14 cellular contexts compared by ENCODE assay signal in genomic region chr1:109653286-109653685, GRCh38. TPM values are rescaled to one million over a fixed set of nuclear protein-coding genes. Genes with fewer than 3 reads are reported as not detected.
DNase-seq lines count a peak whose midpoint lies in the region; ATAC-seq and TF ChIP-seq lines count a peak whose summit lies in the region.
"Had no signal": no experiment of that assay in that cellular context is flagged by ENCODE, and none has a peak within 500 bp of the region (broad histone marks: within the 10 kb centered on the region; RNA-seq: fewer than 3 reads in every experiment).

No MANE protein-coding gene starts in this region.

- no peaks in the 10 kb centered on the region for H3K9me3 ChIP-seq in A673 (ENCODE audit: low read depth, low read length, poor library complexity, severe bottlenecking)
- no peaks in the 10 kb centered on the region for H3K9me3 ChIP-seq in hepatocyte (ENCODE audit: low read depth)

- POLR2A ChIA-PET in A673 (lab: Charles Lee; ENCODE audit: low non-redundant PET), result no interaction called here

- H3K4me1 ChIP-seq in A673 (ENCODE audit: insufficient read depth, low read length, poor library complexity, severe bottlenecking) (peaks cover 59% of the 10 kb centered on the region), hepatocyte (ENCODE audit: insufficient read depth) (peaks cover 9% of the 10 kb centered on the region)

- H3K4me3 ChIP-seq in A673 (ENCODE audit: low read depth, low read length, poor library complexity, severe bottlenecking) (no peak overlapping the region), H7 (ENCODE audit: insufficient read depth, low read depth, low read length) (no peak overlapping the region), hepatocyte (no peak overlapping the region)
- H3K4me3 ChIP-seq: GM23338 had no signal

- TF ChIP-seq CTCF in A673 (conservative IDR thresholded peaks at IDR 0.05; ENCODE audit: low read depth, low read length) (no peak), hepatocyte (IDR thresholded peaks at IDR 0.05; ENCODE audit: poor library complexity) (no peak)

- CTCF ChIA-PET in A673 (lab: Charles Lee), result interaction anchor here (4.7 kb wide), 1 partner anchor 12 kb away, joined by 35 read pairs; no protein-coding TSS in a partner anchor

- H4K20me1 ChIP-seq in hepatocyte (ENCODE audit: insufficient read depth, poor library complexity, severe bottlenecking), result no peaks in the 10 kb centered on the region

- DNase-seq in A673 (ENCODE audit: low spot score) (peak; percentile 85), H7 (peak; percentile 1), hepatocyte (ENCODE audit: low spot score) (no peak), C1 segment of cervical spinal cord (lab: John Stamatoyannopoulos, UW) (no peak), NCI-H2196 (lab: John Stamatoyannopoulos, UW; ENCODE audit: unreplicated experiment) (no peak)
- DNase-seq: NCI-H1105 treated with DMSO at 0.1 percent for 48 hours, NCI-H187, NCI-H510A, NCI-H774 had no signal

- peaks cover 6% of the 10 kb centered on the region for H3K79me2 ChIP-seq in hepatocyte

- peak; percentile 6; the same call in 1 of the 3 replicates for ATAC-seq in SK-N-SH treated with all-trans-retinoic acid at 6 μM for 48 hours
- ATAC-seq in GM19452 (IDR thresholded peaks at IDR 0.05; ENCODE audit: unreplicated experiment), result no peak
- ATAC-seq: GM23338 had no signal

- intact Hi-C loops in A673 (cut with micrococcal nuclease; ENCODE audit: unreplicated experiment), result no loop called here

- 49% methylated on average over 2 of the region's 2 CpGs for WGBS in hepatocyte (ENCODE audit: low lambda C conversion rate, missing lambda C conversion rate)

- no TSS peak for BruUV-seq in A673 (replicated peaks; lab: Mats Ljungman, UMichigan)

- H3K27me3 ChIP-seq in A673 (replicated peaks; ENCODE audit: insufficient read depth, low read depth, low read length, poor library complexity), result no peaks in the 10 kb centered on the region
- peaks cover 11% of the 10 kb centered on the region for H3K27me3 ChIP-seq in H7 (ENCODE audit: control insufficient read depth, insufficient read depth, low read length)
- no peaks in the 10 kb centered on the region for H3K27me3 ChIP-seq in hepatocyte

- H3K36me3 ChIP-seq in A673 (ENCODE audit: insufficient read depth, low read length, poor library complexity, severe bottlenecking) (peaks cover 5% of the 10 kb centered on the region), H7 (replicated peaks; ENCODE audit: control insufficient read depth, insufficient read depth, low read length) (no peaks in the 10 kb centered on the region), hepatocyte (replicated peaks; ENCODE audit: insufficient read depth, low read depth) (no peaks in the 10 kb centered on the region)

- H3K4me2 ChIP-seq in hepatocyte, result no peak overlapping the region
- H3K4me2 ChIP-seq: GM23338 had no signal

- H3K9me2 ChIP-seq in hepatocyte (replicated peaks; ENCODE audit: insufficient read depth), result no peaks in the 10 kb centered on the region

- peak overlapping the region; percentile 84 for H3K27ac ChIP-seq in A673 (ENCODE audit: low read depth, low read length, poor library complexity, severe bottlenecking)
- peak overlapping the region; percentile 51 for H3K27ac ChIP-seq in hepatocyte
- H3K27ac ChIP-seq: HL-60 had no signal

- no peak overlapping the region for H2AFZ ChIP-seq in hepatocyte
- H2AFZ ChIP-seq: GM23338 had no signal

TF ChIP-seq in SK-N-SH treated with all-trans-retinoic acid at 6 μM for 48 hours, 23 proteins besides CTCF, POLR2A, EP300 and RAD21:
- TF ChIP-seq ZNF8 (CRISPR knock-in tag; IDR thresholded peaks at IDR 0.05), result no peak
- peak; percentile 39; the same call in 1 of the 2 replicates for TF ChIP-seq ZC3H10 (CRISPR knock-in tag; IDR thresholded peaks at IDR 0.05)

RNA-seq across cellular contexts. Expression of gene GSTM4, which starts 2.6 kb away (rescaled TPM):
- 173 and 188 TPM in 2 replicates for total RNA-seq in A673 (2021)
- total RNA-seq in H7 (2014; rRNA removed; shearing (Covaris generic)), result 31.2 and 43.2 TPM in 2 replicates
- total RNA-seq in hepatocyte, result 64.5 and 99.9 TPM in 2 replicates
- polyA plus RNA-seq in hepatocyte, result 97.4 and 116 TPM in 2 replicates

RNA-seq across cellular contexts. Expression of gene GSTM2, which starts 14.6 kb away (rescaled TPM):
- total RNA-seq in A673 (2021) (47.3 and 62.2 TPM in 2 replicates), hepatocyte (46.5 and 48.7 TPM in 2 replicates)
- 10.8 and 17.7 TPM in 2 replicates for total RNA-seq in H7 (2014; rRNA removed; shearing (Covaris generic))
- 91.4 and 106 TPM in 2 replicates for polyA plus RNA-seq in hepatocyte

RNA-seq across cellular contexts. Expression of gene AMPD2, which starts 33.6 kb away (rescaled TPM):
- total RNA-seq in A673 (2021), result 119 and 132 TPM in 2 replicates
- 78.0 and 83.7 TPM in 2 replicates for total RNA-seq in H7 (2014; rRNA removed; shearing (Covaris generic))
- total RNA-seq in hepatocyte, result 63.1 and 81.9 TPM in 2 replicates
- polyA plus RNA-seq in hepatocyte, result 80.9 and 101 TPM in 2 replicates

RNA-seq across cellular contexts. Expression of gene GNAT2, which starts 33.9 kb away (rescaled TPM):
- total RNA-seq in A673 (2021) (not detected in 2 replicates), hepatocyte (0.96 TPM in 1 of 2 replicates, not detected in the other)
- total RNA-seq in H7 (2014; rRNA removed; shearing (Covaris generic)), result not detected in 2 replicates
- polyA plus RNA-seq in hepatocyte, result 0.18 and 0.19 TPM in 2 replicates
- polyA plus RNA-seq: CD14-positive monocyte, GM23338 had no signal

RNA-seq across cellular contexts. Expression of gene GSTM1, which starts 34.3 kb away (rescaled TPM):
- 166 TPM in 2 replicates for total RNA-seq in A673 (2021)
- total RNA-seq in H7 (2014; rRNA removed; shearing (Covaris generic)), result not detected in 2 replicates
- total RNA-seq in hepatocyte, result 19.9 and 21.1 TPM in 2 replicates
- 44.3 and 47.4 TPM in 2 replicates for polyA plus RNA-seq in hepatocyte
- total RNA-seq: GM23338 had no signal
- polyA plus RNA-seq: GM23338 had no signal

Comparison
In these comparisons a context has a peak if more than half of its experiments do, and no peak if none do; other contexts are left out.
1. DNase-seq: peak in A673 (single experiment) and H7 (single experiment); none in hepatocyte (single experiment), C1 segment of cervical spinal cord (0 of 14) and NCI-H2196 (single experiment).